14 cellular contexts compared by ENCODE assay signal in genomic region chr3:182509844-182510460, GRCh38.
"Had no signal": no experiment of that assay in that cellular context is flagged by ENCODE, and none has a peak within 500 bp of the region (broad histone marks: within the 10 kb centered on the region; RNA-seq: fewer than 3 reads in every experiment).

No MANE protein-coding gene starts in this region.

- H3K27ac Mint-ChIP-seq: activated CD4-positive, alpha-beta memory T cell treated with anti-CD3 and anti-CD28 coated beads for 36 hours; activated naive CD8-positive, alpha-beta T cell had no signal

- DNase-seq: activated CD4-positive, alpha-beta memory T cell treated with anti-CD3 and anti-CD28 coated beads for 36 hours; activated CD4-positive, CD25-positive, alpha-beta regulatory T cell treated with anti-CD3 and anti-CD28 coated beads, Interleukin-2, amount 50 U/mL, for 72 hours; activated gamma-delta T cell; activated T-cell treated with anti-CD3 and anti-CD28 coated beads, Interleukin-2, amount 50 U/mL, for 4 hours; esophagus squamous epithelium; foreskin fibroblast; left ventricle myocardium superior; mesendoderm; small intestine; stomach; thyroid gland had no signal

- H3K9me3 Mint-ChIP-seq: activated CD4-positive, alpha-beta memory T cell treated with anti-CD3 and anti-CD28 coated beads for 36 hours; activated T-cell treated with anti-CD3 and anti-CD28 coated beads, Interleukin-2, amount 50 U/mL, for 4 hours had no signal

- H3K4me3 Mint-ChIP-seq: activated CD4-positive, alpha-beta memory T cell treated with anti-CD3 and anti-CD28 coated beads for 36 hours; activated naive CD8-positive, alpha-beta T cell; activated T-cell treated with anti-CD3 and anti-CD28 coated beads, Interleukin-2, amount 50 U/mL, for 4 hours had no signal

- H3K4me3 ChIP-seq: esophagus squamous epithelium, stomach, thyroid gland, vagina had no signal

- H3K36me3 Mint-ChIP-seq: activated CD4-positive, alpha-beta memory T cell treated with anti-CD3 and anti-CD28 coated beads for 36 hours; activated naive CD8-positive, alpha-beta T cell had no signal

- H3K27me3 ChIP-seq: esophagus squamous epithelium, stomach, thyroid gland, vagina had no signal

- H3K27me3 Mint-ChIP-seq: activated CD4-positive, alpha-beta memory T cell treated with anti-CD3 and anti-CD28 coated beads for 36 hours; activated naive CD8-positive, alpha-beta T cell had no signal

- H3K27ac ChIP-seq: esophagus squamous epithelium, neutrophil, stomach, thyroid gland, vagina had no signal
